In genomic region chr1:19395678-19396192, GRCh38 we compare ENCODE assay signal across 13 cellular contexts.
DNase-seq lines count a peak whose midpoint lies in the region; ATAC-seq, FAIRE-seq and TF ChIP-seq lines count a peak whose summit lies in the region.
"Had no signal": no experiment of that assay in that cellular context is flagged by ENCODE, and none has a peak within 500 bp of the region (broad histone marks: within the 10 kb centered on the region; RNA-seq: fewer than 3 reads in every experiment).

No MANE protein-coding gene starts in this region.

- no peak overlapping the region for H4K91ac ChIP-seq in H1 (replicated peaks; ENCODE audit: insufficient read length, low read length)

- TF ChIP-seq CTCF in H1 (IDR thresholded peaks at IDR 0.05; ENCODE audit: control extremely low read depth in 1 of 3, insufficient read depth in 1 of 3, low read depth in 1 of 3, low read length in 3 of 3) (no peak), neural crest cell (conservative IDR thresholded peaks at IDR 0.05) (no peak)

- no peak overlapping the region for H3K27ac ChIP-seq in H1 (ENCODE audit: low read depth, low read length)

- peak overlapping the region; percentile 72 for H3K27ac Mint-ChIP-seq in neural crest cell (ENCODE audit: unreplicated experiment)
- H3K27ac Mint-ChIP-seq in T-helper 2 cell treated with Interferon-gamma antibody and Interleukin-4, amounts not matched to agents 5 μg/mL and 100 μg/mL, for 36 hours = no peak overlapping the region

- CTCF ChIA-PET in H1 (lab: Charles Lee; ENCODE audit: partially characterized antibody) = interaction anchor here (0.7 to 5.8 kb wide), 11 partner anchors 9 to 307 kb away, joined by 3 to 70 read pairs (median 5); no protein-coding TSS in a partner anchor

- no peaks in the 10 kb centered on the region for H3K27me3 Mint-ChIP-seq in neural crest cell (ENCODE audit: low read depth)
- no peaks in the 10 kb centered on the region for H3K27me3 Mint-ChIP-seq in T-helper 2 cell treated with Interferon-gamma antibody and Interleukin-4, amounts not matched to agents 5 μg/mL and 100 μg/mL, for 36 hours (ENCODE audit: low read depth)
- H3K27me3 Mint-ChIP-seq: progenitor cell of endocrine pancreas had no signal

- H3K4ac ChIP-seq in H1 (replicated peaks; ENCODE audit: insufficient read length, low read depth, low read length) = no peak overlapping the region

- no peak for FAIRE-seq in H1 (lab: Jason Lieb, UNC)

- no peak overlapping the region for H2BK15ac ChIP-seq in H1 (ENCODE audit: low read length)

- peaks cover 15% of the 10 kb centered on the region for H3K36me3 ChIP-seq in MG63
- no peaks in the 10 kb centered on the region for H3K36me3 ChIP-seq in H1 (ENCODE audit: control insufficient read depth in 2 of 4, insufficient read depth in 4 of 4, low read length in 3 of 4)

- H3K9me3 ChIP-seq in MG63 = no peaks in the 10 kb centered on the region
- H3K9me3 ChIP-seq in H1 (ENCODE audit: insufficient read depth in 2 of 2, low read depth in 1 of 2, low read length in 1 of 2) = no peaks in the 10 kb centered on the region

- no peak overlapping the region for H2BK5ac ChIP-seq in H1 (ENCODE audit: low read depth, low read length)

- no peak overlapping the region for H3K14ac ChIP-seq in H1 (ENCODE audit: insufficient read length)

- H4K5ac ChIP-seq in H1 (ENCODE audit: insufficient read length, low read depth, low read length) = peak overlapping the region; percentile 6

- DNase-seq in Daoy (ENCODE audit: low read depth) (peak; percentile 69), MG63 (peak; percentile 37), H1 (ENCODE audit: low read depth in 1 of 2, low spot score in 2 of 2) (no peak), neural crest cell (ENCODE audit: low read depth, low spot score) (no peak), mesenteric fat pad (ENCODE audit: low spot score) (no peak), HK-2 (ENCODE audit: unreplicated experiment) (no peak)
- DNase-seq in T-helper 2 cell treated with Interferon-gamma antibody and Interleukin-4, amounts not matched to agents 5 μg/mL and 100 μg/mL, for 36 hours (ENCODE audit: low spot score) = no peak
- DNase-seq: effector CD4-positive, alpha-beta T cell; KG1; NCI-H446; SW 1271 had no signal

- H2BK120ac ChIP-seq in H1 (replicated peaks; ENCODE audit: low read depth, low read length) = no peak overlapping the region

- no peaks in the 10 kb centered on the region for H3K23me2 ChIP-seq in H1 (ENCODE audit: low read depth, low read length)

- no peak overlapping the region for H2AK5ac ChIP-seq in H1 (ENCODE audit: low read depth, low read length)

- ATAC-seq in GM21723 (IDR thresholded peaks at IDR 0.05; ENCODE audit: unreplicated experiment) = no peak

- H3K4me3 ChIP-seq in MG63 (no peak overlapping the region), H1 (ENCODE audit: extremely low read depth in 1 of 4, insufficient read depth in 2 of 4, low read depth in 3 of 4, low read length in 4 of 4) (no peak overlapping the region)

- 84% methylated on average over 16 of the region's 16 CpGs; no CpG with 5 or more reads in 1 of the 2 experiments for WGBS in H1 (ENCODE audit: extremely low coverage in 1 of 2, insufficient coverage in 1 of 2, insufficient read length in 1 of 2, insufficient replicate concordance in 2 of 2, low coverage in 1 of 2, low lambda C conversion rate in 2 of 2, missing lambda C conversion rate in 1 of 2), 2 experiments

- H3K4me1 ChIP-seq in H1 (replicated peaks in 1 of 4; ENCODE audit: control insufficient read depth in 3 of 4, insufficient read depth in 4 of 4, low read length in 3 of 4) = peaks cover 5 to 14% (median 11%) of the 10 kb centered on the region in 4 experiments

- TF ChIP-seq POLR2A in H1 (IDR thresholded peaks at IDR 0.05; ENCODE audit: control extremely low read depth in 1 of 2, low read depth in 2 of 2, low read length in 2 of 2) = no peak

- POLR2A ChIA-PET in H1 (lab: Charles Lee; ENCODE audit: partially characterized antibody) = interaction anchor here (0.6 to 1.1 kb wide), 2 partner anchors 12 to 155 kb away, joined by 3 to 4 read pairs; no protein-coding TSS in a partner anchor

- H3K36me3 Mint-ChIP-seq in neural crest cell (ENCODE audit: low read depth) = no peaks in the 10 kb centered on the region
- peaks cover 12% of the 10 kb centered on the region for H3K36me3 Mint-ChIP-seq in T-helper 2 cell treated with Interferon-gamma antibody and Interleukin-4, amounts not matched to agents 5 μg/mL and 100 μg/mL, for 36 hours (ENCODE audit: low read depth)

- H3K4me1 Mint-ChIP-seq in neural crest cell = peaks cover 27% of the 10 kb centered on the region
- H3K4me1 Mint-ChIP-seq in T-helper 2 cell treated with Interferon-gamma antibody and Interleukin-4, amounts not matched to agents 5 μg/mL and 100 μg/mL, for 36 hours (ENCODE audit: low read depth) = peaks cover 33% of the 10 kb centered on the region

- TF ChIP-seq EP300 in H1 (IDR thresholded peaks at IDR 0.05; ENCODE audit: borderline replicate concordance in 1 of 2, low read depth in 2 of 2, low read length in 2 of 2) = no peak

- no peak overlapping the region for H3K56ac ChIP-seq in H1 (replicated peaks; ENCODE audit: insufficient read length, low read depth, low read length)

- no peak overlapping the region; the same call in none of the 2 replicates for H4K8ac ChIP-seq in H1 (ENCODE audit: extremely low read depth, insufficient read depth, low read length)

- H3K18ac ChIP-seq in H1 (ENCODE audit: extremely low read depth, low read length) = no peak overlapping the region

- peaks cover 13 to 21% of the 10 kb centered on the region in 2 experiments for H4K20me1 ChIP-seq in H1 (replicated peaks in 1 of 2; ENCODE audit: control insufficient read depth in 1 of 2, insufficient read depth in 2 of 2, low read length in 2 of 2)

- H3K4me3 Mint-ChIP-seq in neural crest cell = no peak overlapping the region
- no peak overlapping the region for H3K4me3 Mint-ChIP-seq in T-helper 2 cell treated with Interferon-gamma antibody and Interleukin-4, amounts not matched to agents 5 μg/mL and 100 μg/mL, for 36 hours

- TF ChIP-seq RAD21 in H1 (IDR thresholded peaks at IDR 0.05 in 1 of 2, conservative IDR thresholded peaks at IDR 0.05 in 1 of 2; ENCODE audit: low read depth in 2 of 2, low read length in 2 of 2) = no peak

- H3K27me3 ChIP-seq in MG63 = no peaks in the 10 kb centered on the region
- no peaks in the 10 kb centered on the region for H3K27me3 ChIP-seq in H1 (replicated peaks in 1 of 4; ENCODE audit: control insufficient read depth in 3 of 4, extremely low read depth in 1 of 4, insufficient read depth in 3 of 4, low read length in 3 of 4)

- peaks cover 0 to 89% of the 10 kb centered on the region in 2 experiments; a peak in 2 of 4 replicates for H3K79me2 ChIP-seq in H1 (ENCODE audit: control insufficient read depth in 1 of 2, insufficient read depth in 2 of 2, low read length in 2 of 2)

- no peaks in the 10 kb centered on the region for H3K9me3 Mint-ChIP-seq in neural crest cell
- H3K9me3 Mint-ChIP-seq in T-helper 2 cell treated with Interferon-gamma antibody and Interleukin-4, amounts not matched to agents 5 μg/mL and 100 μg/mL, for 36 hours = no peaks in the 10 kb centered on the region

- no peak overlapping the region for H2BK12ac ChIP-seq in H1 (ENCODE audit: low read depth, low read length)

- H3K4me2 ChIP-seq in H1 (ENCODE audit: insufficient read depth in 1 of 2, low read depth in 2 of 2, low read length in 2 of 2) = no peak overlapping the region

- no peak overlapping the region for H2AFZ ChIP-seq in H1 (ENCODE audit: low read length)

- peaks cover 24% of the 10 kb centered on the region; the same call in 1 of the 2 replicates for H3K79me1 ChIP-seq in H1 (ENCODE audit: low read depth, low read length)

- H3K23ac ChIP-seq in H1 (ENCODE audit: insufficient read length) = no peak overlapping the region

- H3K9ac ChIP-seq in H1 (replicated peaks in 1 of 4; ENCODE audit: extremely low read depth in 1 of 4, low read depth in 3 of 4, low read length in 3 of 4) = no peak overlapping the region

- no peak overlapping the region for H2BK20ac ChIP-seq in H1 (ENCODE audit: low read length)

TF ChIP-seq in H1, 55 proteins besides CTCF, POLR2A, EP300 and RAD21 (continues in another document):
- TF ChIP-seq ZNF274 (IDR thresholded peaks at IDR 0.05; ENCODE audit: borderline replicate concordance, extremely low read depth, low read length) (no peak), FOSL1 (IDR thresholded peaks at IDR 0.05; ENCODE audit: insufficient read depth, low read depth, low read length) (no peak), RNF2 (IDR thresholded peaks at IDR 0.05; ENCODE audit: borderline replicate concordance, low read depth, low read length, missing control alignments, poor library complexity, severe bottlenecking) (no peak), EZH2 (IDR thresholded peaks at IDR 0.05; ENCODE audit: low read depth, low read length, severe bottlenecking) (no peak), SIRT6 (IDR thresholded peaks at IDR 0.05; ENCODE audit: low read length) (no peak), CHD2 (IDR thresholded peaks at IDR 0.05; ENCODE audit: low read length) (no peak), SIN3A (conservative IDR thresholded peaks at IDR 0.05 in 1 of 2, IDR thresholded peaks at IDR 0.05 in 1 of 2; ENCODE audit: low read depth in 1 of 2, low read length in 2 of 2) (no peak), SIX5 (IDR thresholded peaks at IDR 0.05; ENCODE audit: low read depth, low read length) (no peak), ATF3 (IDR thresholded peaks at IDR 0.05; ENCODE audit: insufficient read depth, low read depth, low read length) (no peak), BACH1 (IDR thresholded peaks at IDR 0.05; ENCODE audit: low read length) (no peak), SP4 (IDR thresholded peaks at IDR 0.05; ENCODE audit: low read length) (no peak), GTF2F1 (IDR thresholded peaks at IDR 0.05; ENCODE audit: borderline replicate concordance, low read depth, low read length) (no peak)
- TF ChIP-seq, protein P1, sequence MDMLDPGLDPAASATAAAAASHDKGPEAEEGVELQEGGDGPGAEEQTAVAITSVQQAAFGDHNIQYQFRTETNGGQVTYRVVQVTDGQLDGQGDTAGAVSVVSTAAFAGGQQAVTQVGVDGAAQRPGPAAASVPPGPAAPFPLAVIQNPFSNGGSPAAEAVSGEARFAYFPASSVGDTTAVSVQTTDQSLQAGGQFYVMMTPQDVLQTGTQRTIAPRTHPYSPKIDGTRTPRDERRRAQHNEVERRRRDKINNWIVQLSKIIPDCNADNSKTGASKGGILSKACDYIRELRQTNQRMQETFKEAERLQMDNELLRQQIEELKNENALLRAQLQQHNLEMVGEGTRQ (IDR thresholded peaks at IDR 0.05; ENCODE audit: low read length) = no peak
- TF ChIP-seq, protein P2, sequence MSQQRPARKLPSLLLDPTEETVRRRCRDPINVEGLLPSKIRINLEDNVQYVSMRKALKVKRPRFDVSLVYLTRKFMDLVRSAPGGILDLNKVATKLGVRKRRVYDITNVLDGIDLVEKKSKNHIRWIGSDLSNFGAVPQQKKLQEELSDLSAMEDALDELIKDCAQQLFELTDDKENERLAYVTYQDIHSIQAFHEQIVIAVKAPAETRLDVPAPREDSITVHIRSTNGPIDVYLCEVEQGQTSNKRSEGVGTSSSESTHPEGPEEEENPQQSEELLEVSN (IDR thresholded peaks at IDR 0.05) = no peak

Comparison
In these comparisons a context has a peak if more than half of its experiments do, and no peak if none do; other contexts are left out.
1. DNase-seq: peak in Daoy (single experiment) and MG63 (single experiment); none in H1 (0 of 2), neural crest cell (single experiment), mesenteric fat pad (single experiment), T-helper 2 cell treated with Interferon-gamma antibody and Interleukin-4, amounts not matched to agents 5 μg/mL and 100 μg/mL, for 36 hours (single experiment) and HK-2 (single experiment).